8 cellular contexts compared by ENCODE assay signal in the genomic region with DNA sequence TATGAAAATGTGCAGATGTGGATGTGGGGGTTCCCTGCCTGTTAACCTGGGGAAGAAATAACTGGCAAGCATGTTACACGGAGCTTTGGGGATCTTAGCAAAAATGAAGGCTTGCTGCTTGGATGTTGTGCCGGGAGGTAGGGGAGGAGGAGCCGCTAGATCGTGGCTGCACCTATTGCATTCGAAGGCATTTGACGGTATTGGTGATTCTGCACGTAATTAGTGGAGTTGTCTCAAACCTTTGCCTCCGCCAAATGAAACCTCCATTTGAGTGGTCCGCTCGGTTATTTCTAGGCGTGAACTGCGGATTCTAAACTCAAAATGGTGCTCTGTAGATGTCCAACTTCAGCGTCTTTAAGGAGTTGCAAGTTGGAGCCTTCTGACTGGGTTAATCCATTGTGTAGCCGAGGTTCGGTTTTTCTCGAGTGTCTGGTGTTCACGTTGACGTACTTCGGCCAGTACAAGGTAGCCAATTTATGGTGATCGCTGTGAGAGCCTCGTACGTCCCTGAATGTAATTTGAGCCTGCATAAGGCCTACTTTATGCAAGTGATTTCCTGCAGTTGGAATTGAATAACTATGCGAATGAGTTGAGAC.
A peak's percentile ranks its signal among the peaks of the same experiment; 100 is the strongest.
DNase-seq lines count a peak whose midpoint lies in the region; ATAC-seq lines count a peak whose summit lies in the region.

No MANE protein-coding gene starts in this region.

- H3K4me1 ChIP-seq in iPS-18a (ENCODE audit: control insufficient read depth, low read depth, low read length) = peaks cover 27% of the 10 kb centered on the region

- peaks cover 58% of the 10 kb centered on the region for H3K4me1 Mint-ChIP-seq in activated naive CD8-positive, alpha-beta T cell (ENCODE audit: low read depth)

- H3K4me3 ChIP-seq in iPS-18a (ENCODE audit: low read length) = peak overlapping the region; percentile 64

- peak overlapping the region; percentile 61 for H3K9ac ChIP-seq in iPS-18a (ENCODE audit: low read length)

- DNase-seq in DMS79 (lab: John Stamatoyannopoulos, UW) (peak; percentile 56), NCI-H2171 (lab: John Stamatoyannopoulos, UW) (peak; percentile 31), NOMO-1 treated with DMSO at 0.1 percent for 48 hours (lab: John Stamatoyannopoulos, UW; ENCODE audit: unreplicated experiment) (no peak), SKM-1 (lab: John Stamatoyannopoulos, UW; ENCODE audit: unreplicated experiment) (no peak)
- DNase-seq in stimulated activated CD4-positive, alpha-beta T cell treated with anti-CD3 and anti-CD28 coated beads, Interleukin-12 subunit alpha, Interleukin-12 subunit beta, amount 100 ng/mL, for 48 hours (ENCODE audit: low read depth in 2 of 3, low spot score in 1 of 3) = peak in 2 of 3 donors; percentile 8 to 14

- H3K9me3 ChIP-seq in iPS-18a (ENCODE audit: control insufficient read depth, low read depth, low read length) = no peaks in the 10 kb centered on the region

- no peaks in the 10 kb centered on the region for H3K36me3 Mint-ChIP-seq in activated naive CD8-positive, alpha-beta T cell

- H3K4me3 Mint-ChIP-seq in activated naive CD8-positive, alpha-beta T cell = peak overlapping the region; percentile 87

- no peak overlapping the region for H3K27ac ChIP-seq in iPS-18a (ENCODE audit: low read length)

- no peaks in the 10 kb centered on the region for H3K9me3 Mint-ChIP-seq in activated naive CD8-positive, alpha-beta T cell (ENCODE audit: low read depth)

- ATAC-seq in HG03280 (IDR thresholded peaks at IDR 0.05; ENCODE audit: unreplicated experiment) = no peak

- H3K27me3 Mint-ChIP-seq in activated naive CD8-positive, alpha-beta T cell = peaks cover 1% of the 10 kb centered on the region

- H3K27me3 ChIP-seq in iPS-18a (ENCODE audit: control insufficient read depth, insufficient read depth, low read length) = peaks cover 41% of the 10 kb centered on the region

- peak overlapping the region; percentile 82 for H3K27ac Mint-ChIP-seq in activated naive CD8-positive, alpha-beta T cell

- H3K36me3 ChIP-seq in iPS-18a (ENCODE audit: control insufficient read depth, low read depth, low read length) = no peaks in the 10 kb centered on the region

Comparison
In these comparisons a context has a peak if more than half of its experiments do, and no peak if none do; other contexts are left out.
1. DNase-seq: peak in DMS79 (single experiment), NCI-H2171 (single experiment) and stimulated activated CD4-positive, alpha-beta T cell treated with anti-CD3 and anti-CD28 coated beads, Interleukin-12 subunit alpha, Interleukin-12 subunit beta, amount 100 ng/mL, for 48 hours (2 of 3); none in NOMO-1 treated with DMSO at 0.1 percent for 48 hours (single experiment) and SKM-1 (single experiment).